28 cellular contexts compared by ENCODE assay signal in genomic region chr18:49164738-49165137, GRCh38.
"Had no signal": no experiment of that assay in that cellular context is flagged by ENCODE, and none has a peak within 500 bp of the region (broad histone marks: within the 10 kb centered on the region; RNA-seq: fewer than 3 reads in every experiment).

No MANE protein-coding gene starts in this region.

- H2AFZ ChIP-seq: hepatocyte had no signal

- H3K4me3 ChIP-seq: colonic mucosa, coronary artery, dorsolateral prefrontal cortex, esophagus muscularis mucosa, esophagus squamous epithelium, gastrocnemius medialis, gastroesophageal sphincter, heart left ventricle, heart right ventricle, hepatocyte had no signal

- H3K27me3 ChIP-seq: colonic mucosa, dorsolateral prefrontal cortex, esophagus muscularis mucosa, esophagus squamous epithelium, foreskin keratinocyte, gastrocnemius medialis, gastroesophageal sphincter, heart left ventricle, heart right ventricle, hepatocyte had no signal

- H3K79me2 ChIP-seq: hepatocyte had no signal

- FAIRE-seq: colon, endometrium, endothelial cell of umbilical vein, frontal cortex had no signal

- H3K4me3 Mint-ChIP-seq: dendritic cell treated with granulocyte-macrophage colony-stimulating factor and Interleukin-4, amounts not matched to agents 40 ng/mL and 50 ng/mL, for 4 days had no signal

- H3K27ac Mint-ChIP-seq: dendritic cell treated with granulocyte-macrophage colony-stimulating factor and Interleukin-4, amounts not matched to agents 40 ng/mL and 50 ng/mL, for 4 days had no signal

- H3K4me2 ChIP-seq: hepatocyte had no signal

- ATAC-seq: esophagus mucosa, foreskin keratinocyte, gastrocnemius medialis, gastroesophageal sphincter, heart left ventricle, heart right ventricle had no signal

- DNase-seq: colonic mucosa; cortex of kidney; dorsolateral prefrontal cortex; effector CD4-positive, alpha-beta T cell; effector CD8-positive, alpha-beta T cell; effector memory CD4-positive, alpha-beta T cell; erythroblast; esophagus squamous epithelium; foreskin fibroblast; foreskin keratinocyte; foreskin melanocyte; gastrocnemius medialis; glutamatergic neuron; head of caudate nucleus; heart left ventricle; heart right ventricle; hippocampal formation had no signal

- H3K9me3 ChIP-seq: colonic mucosa, gastrocnemius medialis had no signal

- H3K36me3 ChIP-seq: colonic mucosa had no signal

- H3K27ac ChIP-seq: colonic mucosa, coronary artery, dorsolateral prefrontal cortex, epithelial cell of prostate, esophagus muscularis mucosa, esophagus squamous epithelium, foreskin keratinocyte, gastrocnemius medialis, gastroesophageal sphincter, heart left ventricle, heart right ventricle, hepatocyte had no signal

- H3K4me1 ChIP-seq: colonic mucosa, foreskin keratinocyte, gastrocnemius medialis had no signal
